Comparison of ENCODE assay signal across 20 cellular contexts in genomic region chr18:49890041-49890440, GRCh38.
"Had no signal": no experiment of that assay in that cellular context is flagged by ENCODE, and none has a peak within 500 bp of the region (broad histone marks: within the 10 kb centered on the region; RNA-seq: fewer than 3 reads in every experiment).

No MANE protein-coding gene starts in this region.

- H3K4me3 ChIP-seq: heart left ventricle, ovary, psoas muscle, right atrium auricular region, thoracic aorta had no signal

- H3K36me3 ChIP-seq: heart left ventricle, ovary, right atrium auricular region, thoracic aorta had no signal

- H3K27me3 ChIP-seq: ovary, right atrium auricular region had no signal

- H3K36me3 Mint-ChIP-seq: activated CD4-positive, alpha-beta memory T cell treated with anti-CD3 and anti-CD28 coated beads for 36 hours; natural killer cell treated with Interleukin-12 subunit alpha and Interleukin-12 subunit beta and Interleukin-15 and Interleukin-18, amount 100 ng/mL, for 72 hours had no signal

- H3K4me3 Mint-ChIP-seq: activated B cell treated with CpG ODN at 0.5 μM for 24 hours; activated CD4-positive, alpha-beta memory T cell treated with anti-CD3 and anti-CD28 coated beads for 36 hours; activated CD4-positive, alpha-beta T cell treated with anti-CD3 and anti-CD28 coated beads for 36 hours; activated naive CD8-positive, alpha-beta T cell treated with anti-CD3 and anti-CD28 coated beads, Interleukin-2, amount 50 U/mL, for 24 hours; activated T-cell treated with anti-CD3 and anti-CD28 coated beads, Interleukin-2, amount 50 U/mL, for 72 hours; natural killer cell treated with Interleukin-12 subunit alpha and Interleukin-12 subunit beta and Interleukin-15 and Interleukin-18, amount 100 ng/mL, for 72 hours; type B pancreatic cell had no signal

- H3K27ac ChIP-seq: heart left ventricle, ovary, psoas muscle, right atrium auricular region, thoracic aorta had no signal

- H3K9me3 Mint-ChIP-seq: activated B cell treated with CpG ODN at 0.5 μM for 24 hours; activated CD4-positive, alpha-beta memory T cell treated with anti-CD3 and anti-CD28 coated beads for 36 hours; activated naive CD8-positive, alpha-beta T cell treated with anti-CD3 and anti-CD28 coated beads, Interleukin-2, amount 50 U/mL, for 24 hours; activated T-cell treated with anti-CD3 and anti-CD28 coated beads, Interleukin-2, amount 50 U/mL, for 72 hours; natural killer cell treated with Interleukin-12 subunit alpha and Interleukin-12 subunit beta and Interleukin-15 and Interleukin-18, amount 100 ng/mL, for 72 hours; type B pancreatic cell had no signal

- H3K9me3 ChIP-seq: heart left ventricle, ovary, psoas muscle, right atrium auricular region, thoracic aorta had no signal

- H3K4me1 Mint-ChIP-seq: activated B cell treated with CpG ODN at 0.5 μM for 24 hours; activated CD4-positive, alpha-beta T cell treated with anti-CD3 and anti-CD28 coated beads for 36 hours; activated naive CD8-positive, alpha-beta T cell treated with anti-CD3 and anti-CD28 coated beads, Interleukin-2, amount 50 U/mL, for 24 hours had no signal

- DNase-seq: activated B cell treated with CpG ODN at 0.5 μM for 24 hours; activated CD4-positive, alpha-beta memory T cell treated with anti-CD3 and anti-CD28 coated beads for 36 hours; activated CD4-positive, alpha-beta T cell treated with anti-CD3 and anti-CD28 coated beads for 36 hours; activated effector memory CD4-positive, alpha-beta T cell treated with Interleukin-2 at 50 U/mL for 16 hours; activated naive CD4-positive, alpha-beta T cell treated with anti-CD3 and anti-CD28 coated beads, Interleukin-2, amount 50 U/mL, for 16 hours; activated naive CD8-positive, alpha-beta T cell treated with anti-CD3 and anti-CD28 coated beads, Interleukin-2, amount 50 U/mL, for 24 hours; activated T-cell treated with anti-CD3 and anti-CD28 coated beads, Interleukin-2, amount 50 U/mL, for 72 hours; cerebellar nuclear complex; cortex of kidney; heart left ventricle; islet precursor cell; left cardiac atrium; ovary; psoas muscle; stimulated activated CD4-positive, alpha-beta T cell treated with anti-CD3 and anti-CD28 coated beads, Interleukin-4, amount 100 ng/mL, for 24 hours; stimulated activated naive CD4-positive, alpha-beta T cell treated with Interleukin-2 at 50 U/mL for 16 hours had no signal

- H3K27me3 Mint-ChIP-seq: type B pancreatic cell had no signal

- H3K27ac Mint-ChIP-seq: activated B cell treated with CpG ODN at 0.5 μM for 24 hours; activated CD4-positive, alpha-beta memory T cell treated with anti-CD3 and anti-CD28 coated beads for 36 hours; activated CD4-positive, alpha-beta T cell treated with anti-CD3 and anti-CD28 coated beads for 36 hours; activated naive CD8-positive, alpha-beta T cell treated with anti-CD3 and anti-CD28 coated beads, Interleukin-2, amount 50 U/mL, for 24 hours; activated T-cell treated with anti-CD3 and anti-CD28 coated beads, Interleukin-2, amount 50 U/mL, for 72 hours; natural killer cell treated with Interleukin-12 subunit alpha and Interleukin-12 subunit beta and Interleukin-15 and Interleukin-18, amount 100 ng/mL, for 72 hours; type B pancreatic cell had no signal

- H3K4me1 ChIP-seq: heart left ventricle, psoas muscle, right atrium auricular region had no signal
